ENCODE assay signal across 1 cellular context in the genomic region with DNA sequence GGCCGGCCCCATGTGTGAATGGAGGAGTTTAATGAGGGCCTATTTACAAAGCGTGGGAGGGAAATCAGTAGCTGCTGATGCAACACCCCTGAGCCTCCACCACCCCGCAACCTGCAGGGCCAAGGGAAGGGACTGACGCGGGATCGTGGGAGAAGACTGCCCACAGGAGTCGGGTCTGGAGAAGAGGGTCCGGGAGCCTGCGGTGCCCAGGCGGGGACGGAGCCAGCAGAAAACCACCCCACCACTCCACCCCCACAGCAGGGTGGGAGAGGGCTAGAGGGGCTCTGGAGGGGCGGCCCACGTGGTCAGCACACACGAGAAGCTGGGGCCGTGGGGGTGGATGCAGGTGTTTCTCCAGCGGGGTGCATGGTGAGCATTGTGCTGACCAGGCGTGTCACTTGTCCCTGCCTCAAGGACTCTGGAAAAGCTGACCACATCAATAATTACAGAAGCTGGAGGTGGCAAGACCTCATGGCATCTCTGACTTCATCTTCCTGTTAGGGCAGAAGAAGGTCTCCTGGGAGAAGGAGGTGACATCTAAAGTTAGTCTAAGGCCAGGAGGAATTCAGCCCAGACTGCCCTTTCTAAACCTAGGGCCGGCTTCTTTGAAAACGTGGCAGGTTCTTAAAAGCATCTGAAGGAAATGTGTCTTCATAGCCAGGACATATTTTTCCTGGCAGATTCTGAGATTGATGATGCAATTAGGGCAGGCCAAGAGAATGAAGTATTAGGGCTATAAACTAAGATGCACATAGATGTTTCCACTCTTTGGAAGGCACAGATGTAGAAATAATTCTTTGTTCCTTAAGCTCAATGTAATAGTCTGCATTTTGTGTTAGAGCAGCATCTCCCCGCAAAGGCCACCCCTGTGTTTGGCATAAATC.
TF ChIP-seq lines count a peak whose summit lies in the region.

No MANE protein-coding gene starts in this region.

TF ChIP-seq in IMR-90, 13 proteins besides CTCF, POLR2A, EP300 and RAD21:
- TF ChIP-seq MAFK (IDR thresholded peaks at IDR 0.05; ENCODE audit: low read depth, low read length), result 0 out of 2 replicates have a peak, but pooled peaks have one; percentile 25
- peak; percentile 71 for TF ChIP-seq CEBPB (IDR thresholded peaks at IDR 0.05; ENCODE audit: low read depth, low read length)
- no peak for TF ChIP-seq CHD1 (IDR thresholded peaks at IDR 0.05; ENCODE audit: low read depth, low read length)
- TF ChIP-seq NFE2L2 (IDR thresholded peaks at IDR 0.05; ENCODE audit: low read depth, low read length), result no peak
- no peak for TF ChIP-seq RCOR1 (IDR thresholded peaks at IDR 0.05; ENCODE audit: insufficient replicate concordance, low read length)
- TF ChIP-seq FOS (IDR thresholded peaks at IDR 0.05; ENCODE audit: low read depth, low read length), result no peak
- TF ChIP-seq, protein P1, sequence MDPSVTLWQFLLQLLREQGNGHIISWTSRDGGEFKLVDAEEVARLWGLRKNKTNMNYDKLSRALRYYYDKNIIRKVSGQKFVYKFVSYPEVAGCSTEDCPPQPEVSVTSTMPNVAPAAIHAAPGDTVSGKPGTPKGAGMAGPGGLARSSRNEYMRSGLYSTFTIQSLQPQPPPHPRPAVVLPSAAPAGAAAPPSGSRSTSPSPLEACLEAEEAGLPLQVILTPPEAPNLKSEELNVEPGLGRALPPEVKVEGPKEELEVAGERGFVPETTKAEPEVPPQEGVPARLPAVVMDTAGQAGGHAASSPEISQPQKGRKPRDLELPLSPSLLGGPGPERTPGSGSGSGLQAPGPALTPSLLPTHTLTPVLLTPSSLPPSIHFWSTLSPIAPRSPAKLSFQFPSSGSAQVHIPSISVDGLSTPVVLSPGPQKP (IDR thresholded peaks at IDR 0.05; ENCODE audit: borderline replicate concordance, low read depth, low read length), result no peak
TF ChIP-seq in IMR-90: peak in this region for 2.
